4 cellular contexts compared by ENCODE assay signal in the genomic region with DNA sequence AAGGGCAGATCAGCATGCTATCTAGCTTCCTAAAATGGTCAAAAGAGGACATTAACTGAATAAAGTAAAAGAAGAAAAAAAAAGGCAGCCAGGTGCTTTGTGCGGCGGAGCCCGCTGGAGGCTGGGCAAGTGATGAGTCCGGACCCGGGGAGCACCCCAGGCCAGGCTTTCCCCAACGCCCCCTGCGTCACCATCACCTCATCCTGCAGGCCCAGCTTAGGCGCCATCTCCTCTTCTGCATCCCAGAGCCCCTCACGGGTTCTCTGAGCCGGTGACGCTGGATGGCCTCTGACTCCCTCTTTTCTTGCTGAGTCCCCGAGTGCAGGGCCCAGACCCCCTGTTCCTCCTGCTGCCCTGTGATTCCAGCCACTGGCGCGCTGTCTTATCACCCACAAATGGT.
"Had no signal": no experiment of that assay in that cellular context is flagged by ENCODE, and none has a peak within 500 bp of the region (broad histone marks: within the 10 kb centered on the region; RNA-seq: fewer than 3 reads in every experiment).

No MANE protein-coding gene starts in this region.

- ATAC-seq: GM23338, K562 had no signal

- H3K9me3 Mint-ChIP-seq: GM23338 had no signal

- H3K27ac Mint-ChIP-seq: GM23338 had no signal

- DNase-seq: IMR-90, KG1 had no signal

- H3K4me3 Mint-ChIP-seq: GM23338 had no signal
